Comparison of ENCODE assay signal across 10 cellular contexts in genomic region chr17:40547785-40548478, GRCh38. TPM values are rescaled to one million over a fixed set of nuclear protein-coding genes. Genes with fewer than 3 reads are reported as not detected.
DNase-seq lines count a peak whose midpoint lies in the region; ATAC-seq and TF ChIP-seq lines count a peak whose summit lies in the region.
"Had no signal": no experiment of that assay in that cellular context is flagged by ENCODE, and none has a peak within 500 bp of the region (broad histone marks: within the 10 kb centered on the region; RNA-seq: fewer than 3 reads in every experiment).

No MANE protein-coding gene starts in this region.

- H3K9me3 ChIP-seq in SJCRH30 (replicated peaks) (no peaks in the 10 kb centered on the region), esophagus muscularis mucosa (no peaks in the 10 kb centered on the region), skeletal muscle satellite cell (replicated peaks; ENCODE audit: low read length) (no peaks in the 10 kb centered on the region)

- H3K4me1 ChIP-seq in SJCRH30 (peaks cover 62% of the 10 kb centered on the region), esophagus muscularis mucosa (peaks cover 64 to 80% (median 72%) of the 10 kb centered on the region in 4 donors), skeletal muscle satellite cell (ENCODE audit: control insufficient read depth, insufficient read depth, low read length) (peaks cover 63% of the 10 kb centered on the region)

- H3K36me3 ChIP-seq in SJCRH30 = no peaks in the 10 kb centered on the region
- no peaks in the 10 kb centered on the region for H3K36me3 ChIP-seq in esophagus muscularis mucosa
- H3K36me3 ChIP-seq in skeletal muscle satellite cell (ENCODE audit: insufficient read depth, low read length) = no peaks in the 10 kb centered on the region

- no peak for TF ChIP-seq POLR2A in esophagus muscularis mucosa (IDR thresholded peaks at IDR 0.05; ENCODE audit: low read depth)

- DNase-seq in GM12865 (ENCODE audit: low read depth) (no peak), SJCRH30 (no peak), esophagus muscularis mucosa (ENCODE audit: extremely low spot score) (no peak), epidermal melanocyte (ENCODE audit: insufficient read length, low spot score) (no peak)
- DNase-seq in stimulated activated CD4-positive, alpha-beta T cell treated with anti-CD3 and anti-CD28 coated beads, Interleukin-4, amount 100 ng/mL, for 24 hours = no peak

- peak overlapping the region; percentile 94 for H3K9ac ChIP-seq in skeletal muscle satellite cell (ENCODE audit: low read depth, low read length)
- H3K9ac ChIP-seq: KMS-11 had no signal

- no peak for ATAC-seq in GM21529 (IDR thresholded peaks at IDR 0.05; ENCODE audit: unreplicated experiment)
- no peak for ATAC-seq in GM18498 (IDR thresholded peaks at IDR 0.05; ENCODE audit: unreplicated experiment)

- no peak for TF ChIP-seq EP300 in esophagus muscularis mucosa (IDR thresholded peaks at IDR 0.05)

- no peak overlapping the region for H3K4me2 ChIP-seq in skeletal muscle satellite cell (ENCODE audit: low read length)
- H3K4me2 ChIP-seq: KMS-11 had no signal

- H3K27ac ChIP-seq in SJCRH30 (peak overlapping the region; percentile 84), esophagus muscularis mucosa (replicated peaks in 1 of 4) (peak overlapping the region; percentile 71 to 83 (median 79))
- H3K27ac ChIP-seq: KMS-11 had no signal

- WGBS in esophagus muscularis mucosa = 69% methylated on average over 2 of the region's 2 CpGs

- intact Hi-C loops in esophagus muscularis mucosa (cut with DNase I) = no loop called here

- peak overlapping the region; percentile 8; the same call in 1 of the 2 replicates for H3K4me3 ChIP-seq in GM12865 (ENCODE audit: low read depth, low read length)
- no peak overlapping the region for H3K4me3 ChIP-seq in SJCRH30
- H3K4me3 ChIP-seq in esophagus muscularis mucosa = no peak overlapping the region
- no peak overlapping the region for H3K4me3 ChIP-seq in skeletal muscle satellite cell (ENCODE audit: low read length)

- TF ChIP-seq CTCF in GM12865 (IDR thresholded peaks at IDR 0.05; ENCODE audit: insufficient read depth, low read depth, low read length, missing control alignments) (no peak), esophagus muscularis mucosa (IDR thresholded peaks at IDR 0.05) (no peak)

- no peaks in the 10 kb centered on the region for H3K27me3 ChIP-seq in SJCRH30
- no peaks in the 10 kb centered on the region for H3K27me3 ChIP-seq in esophagus muscularis mucosa
- H3K27me3 ChIP-seq in skeletal muscle satellite cell (ENCODE audit: control insufficient read depth, insufficient read depth, low read length) = no peaks in the 10 kb centered on the region

RNA-seq across cellular contexts. Expression of gene CCR7, which starts 17.3 kb away (rescaled TPM):
- 0.05 TPM in 1 of 2 replicates, not detected in the other for total RNA-seq in SJCRH30 (2014; rRNA removed; shearing (Covaris generic))
- under 1 TPM in 1 of 4 donors, not detected in 3; 0.33 TPM for total RNA-seq in esophagus muscularis mucosa
- 0.25 and 0.66 TPM in 2 replicates for total RNA-seq in skeletal muscle satellite cell (2012; rRNA removed)
- total RNA-seq: pulmonary artery endothelial cell had no signal

RNA-seq across cellular contexts. Expression of gene TNS4, which starts 46.5 kb away (rescaled TPM):
- not detected in 2 replicates for total RNA-seq in SJCRH30 (2014; rRNA removed; shearing (Covaris generic))
- not detected for total RNA-seq in esophagus muscularis mucosa
- under 0.01 and 0.22 TPM in 2 replicates for total RNA-seq in skeletal muscle satellite cell (2012; rRNA removed)
- total RNA-seq: pulmonary artery endothelial cell had no signal
